ENCODE assay signal across 12 cellular contexts in genomic region chr1:15468145-15468544, GRCh38. TPM values are rescaled to one million over a fixed set of nuclear protein-coding genes. Genes with fewer than 3 reads are reported as not detected.
"Had no signal": no experiment of that assay in that cellular context is flagged by ENCODE, and none has a peak within 500 bp of the region (broad histone marks: within the 10 kb centered on the region; RNA-seq: fewer than 3 reads in every experiment).

No MANE protein-coding gene starts in this region.

- FAIRE-seq: H1, H54 had no signal

- H3K9me3 ChIP-seq: HAP-1 had no signal

- H3K4me3 ChIP-seq: GM23248, GM23338, HAP-1 had no signal

- ATAC-seq: GM23338, HCT116 had no signal

- H2AFZ ChIP-seq: GM23248, GM23338 had no signal

- H3K27ac ChIP-seq: GM23248 had no signal

- H3K4me2 ChIP-seq: GM23338 had no signal

- DNase-seq: GM23248, GOT3, H7, H9, HCEC 1CT, HFFc6 had no signal

- H3K9ac ChIP-seq: GM23248 had no signal

- H3K36me3 ChIP-seq: HAP-1 had no signal

- H3K4me1 ChIP-seq: HAP-1 had no signal

RNA-seq across cellular contexts. Expression of gene CELA2B, which starts 7.8 kb away (rescaled TPM):
- total RNA-seq: GM23248, GM23338, H1, H4, H7, H9, HFFc6 had no signal
- polyA plus RNA-seq: GM23248, GM23338, H1 had no signal

RNA-seq across cellular contexts. Expression of gene CELA2A, which starts 11.6 kb away (rescaled TPM):
- total RNA-seq: GM23248, GM23338, H1, H4, H7, H9, HFFc6 had no signal
- polyA plus RNA-seq: GM23248, GM23338, H1 had no signal

RNA-seq across cellular contexts. Expression of gene CTRC, which starts 29.9 kb away (rescaled TPM):
- total RNA-seq: GM23248, H7, H9, HFFc6 had no signal
- polyA plus RNA-seq: GM23248, GM23338, H1 had no signal
